29 cellular contexts compared by ENCODE assay signal in genomic region chr5:56085205-56085604, GRCh38.
A peak's percentile ranks its signal among the peaks of the same experiment; 100 is the strongest.
DNase-seq lines count a peak whose midpoint lies in the region; ATAC-seq, FAIRE-seq and TF ChIP-seq lines count a peak whose summit lies in the region.
"Had no signal": no experiment of that assay in that cellular context is flagged by ENCODE, and none has a peak within 500 bp of the region (broad histone marks: within the 10 kb centered on the region; RNA-seq: fewer than 3 reads in every experiment).

No MANE protein-coding gene starts in this region.

- H3K4me2 ChIP-seq in K562 (ENCODE audit: insufficient read depth, low read length) (peak overlapping the region; percentile 26; the same call in 1 of the 2 replicates), mesenchymal stem cell (ENCODE audit: low read length, poor library complexity, severe bottlenecking) (no peak overlapping the region)

- H3K27ac Mint-ChIP-seq in nephron progenitor cell (no peak overlapping the region), osteocyte (ENCODE audit: unreplicated experiment) (no peak overlapping the region)
- H3K27ac Mint-ChIP-seq: naive B cell had no signal

- H3K27ac ChIP-seq in K562 (ENCODE audit: extremely low read depth, low read depth, low read length), result no peak overlapping the region
- no peak overlapping the region for H3K27ac ChIP-seq in mesenchymal stem cell (ENCODE audit: low read length, poor library complexity, severe bottlenecking)
- H3K27ac ChIP-seq: epithelial cell of prostate, SK-N-MC, WERI-Rb-1 had no signal

- 2% methylated on average over 4 of the region's 4 CpGs for WGBS in K562 (ENCODE audit: insufficient coverage, low coverage, missing lambda C conversion rate)
- WGBS in mesenchymal stem cell, result 17% methylated on average over 3 of the region's 4 CpGs

- H2AFZ ChIP-seq in K562 (ENCODE audit: low read depth, low read length), result no peak overlapping the region
- no peak overlapping the region for H2AFZ ChIP-seq in mesenchymal stem cell (ENCODE audit: low read depth, low read length)

- H3K27me3 Mint-ChIP-seq in nephron progenitor cell (ENCODE audit: low read depth, poor library complexity), result no peaks in the 10 kb centered on the region
- no peaks in the 10 kb centered on the region for H3K27me3 Mint-ChIP-seq in osteocyte (ENCODE audit: unreplicated experiment)

- H4K91ac ChIP-seq in mesenchymal stem cell (ENCODE audit: low read length), result no peak overlapping the region

- CTCF ChIA-PET in K562 (lab: Yijun Ruan, JAX; ENCODE audit: low intra/inter-chr PET ratio), result no interaction called here

- no peak overlapping the region for H2BK5ac ChIP-seq in mesenchymal stem cell (ENCODE audit: low read depth, low read length, poor library complexity, severe bottlenecking)

- no peak overlapping the region for H2BK12ac ChIP-seq in mesenchymal stem cell (ENCODE audit: low read length in 2 of 2)

- BruUV-seq in K562 (replicated peaks; lab: Mats Ljungman, UMichigan), result no TSS peak

- TF ChIP-seq POLR2A in K562 (conservative IDR thresholded peaks at IDR 0.05), result no peak

- H3K9me3 Mint-ChIP-seq in nephron progenitor cell (peaks cover 9% of the 10 kb centered on the region), osteocyte (ENCODE audit: unreplicated experiment) (no peaks in the 10 kb centered on the region)

- H4K8ac ChIP-seq in mesenchymal stem cell (ENCODE audit: low read length), result no peak overlapping the region

- no peak overlapping the region for H2AK5ac ChIP-seq in mesenchymal stem cell (ENCODE audit: low read length, severe bottlenecking)

- H3K9ac ChIP-seq in K562 (ENCODE audit: insufficient read depth in 1 of 2, low read depth in 2 of 2, low read length in 2 of 2) (no peak overlapping the region), mesenchymal stem cell (ENCODE audit: low read length) (no peak overlapping the region)

- H3K27me3 ChIP-seq in K562 (ENCODE audit: control insufficient read depth in 2 of 2, insufficient read depth in 2 of 2, low read length in 2 of 2), result no peaks in the 10 kb centered on the region
- H3K27me3 ChIP-seq in mesenchymal stem cell (ENCODE audit: control insufficient read depth in 1 of 2, insufficient read depth in 1 of 2, low read length in 2 of 2), result no peaks in the 10 kb centered on the region
- H3K27me3 ChIP-seq: gastroesophageal sphincter, pancreas had no signal

- TF ChIP-seq CTCF in K562 (IDR thresholded peaks at IDR 0.05 in 2 of 3, conservative IDR thresholded peaks at IDR 0.05 in 1 of 3; ENCODE audit: insufficient read depth in 2 of 3, low read depth in 1 of 3, low read length in 3 of 3) (no peak), nephron progenitor cell (IDR thresholded peaks at IDR 0.05) (no peak), osteocyte (IDR thresholded peaks at IDR 0.05) (no peak)

- peak in 1 of 2 experiments; percentile 44; a peak in 2 of 4 replicates for TF ChIP-seq RAD21 in K562 (CRISPR knock-in tag; conservative IDR thresholded peaks at IDR 0.05 in 1 of 2, IDR thresholded peaks at IDR 0.05 in 1 of 2)

- DNase-seq in Caki2 (ENCODE audit: low read depth), result peak; percentile 13
- DNase-seq in KBM-7, result peak; percentile 32
- DNase-seq in K562 (ENCODE audit: extremely low read depth in 1 of 4, low spot score in 3 of 4), result peak in 2 of 4 experiments; percentile 35 to 38
- DNase-seq in mesenchymal stem cell, result peak; percentile 85
- DNase-seq in nephron progenitor cell, result no peak
- no peak for DNase-seq in osteocyte (ENCODE audit: extremely low spot score, unreplicated experiment)
- DNase-seq in NCI-H446 (lab: John Stamatoyannopoulos, UW), result no peak
- no peak for DNase-seq in AG08395 (ENCODE audit: low spot score)
- DNase-seq: activated CD4-positive, alpha-beta T cell treated with anti-CD3 and anti-CD28 coated beads, Interleukin-2, amount 50 U/mL, for 1 hour; activated CD8-positive, alpha-beta memory T cell treated with anti-CD3 and anti-CD28 coated beads, Interleukin-2, amount 50 U/mL, for 4 hours; AML-193; amniotic stem cell; Caco-2; central memory CD4-positive, alpha-beta T cell; EL; GOT3; mammary epithelial cell; naive B cell; NCI-H524; NK-92 treated with Interleukin-12 subunit alpha and Interleukin-12 subunit beta, amount 100 ng/mL, for 24 hours; pancreas; right cardiac atrium; trophoblast cell; WERI-Rb-1 had no signal

- H3K4me1 Mint-ChIP-seq in nephron progenitor cell (peaks cover 18% of the 10 kb centered on the region), osteocyte (ENCODE audit: unreplicated experiment) (peaks cover 4% of the 10 kb centered on the region)

- TF ChIP-seq EP300 in K562 (IDR thresholded peaks at IDR 0.05; ENCODE audit: low read length), result peak; percentile 93

- H3K79me2 ChIP-seq in K562 (ENCODE audit: control insufficient read depth, insufficient read depth, low read length), result no peaks in the 10 kb centered on the region

- H3K4me3 ChIP-seq in K562 (no peak overlapping the region), mesenchymal stem cell (ENCODE audit: insufficient read depth in 1 of 2, low read depth in 1 of 2, low read length in 2 of 2) (no peak overlapping the region)
- H3K4me3 ChIP-seq: gastroesophageal sphincter, pancreas, SK-N-MC had no signal

- POLR2A ChIA-PET in K562 (lab: Yijun Ruan, JAX), result interaction anchor here (0.6 to 1.3 kb wide), 5 partner anchors 9 to 79 kb away, joined by 3 to 5 read pairs (median 3); no protein-coding TSS in a partner anchor

- H3K4me3 Mint-ChIP-seq in nephron progenitor cell (no peak overlapping the region), osteocyte (ENCODE audit: unreplicated experiment) (no peak overlapping the region)
- H3K4me3 Mint-ChIP-seq: naive B cell had no signal

- H3K36me3 Mint-ChIP-seq in nephron progenitor cell (ENCODE audit: low read depth), result peaks cover 9% of the 10 kb centered on the region
- no peaks in the 10 kb centered on the region for H3K36me3 Mint-ChIP-seq in osteocyte (ENCODE audit: unreplicated experiment)

- H3K14ac ChIP-seq in mesenchymal stem cell (ENCODE audit: low read length in 2 of 2), result no peak overlapping the region

- intact Hi-C loops in K562 (cut with micrococcal nuclease), result loop anchor here (5.0 kb wide), 1 partner anchor 37 kb away; no protein-coding TSS in a partner anchor

- H3K18ac ChIP-seq in mesenchymal stem cell (ENCODE audit: low read depth in 1 of 2, low read length in 2 of 2), result no peak overlapping the region

- no peaks in the 10 kb centered on the region for H3K36me3 ChIP-seq in K562 (ENCODE audit: control insufficient read depth, insufficient read depth, low read length)
- H3K36me3 ChIP-seq in mesenchymal stem cell (ENCODE audit: control insufficient read depth in 1 of 2, insufficient read depth in 2 of 2, low read depth in 1 of 2, low read length in 2 of 2), result no peaks in the 10 kb centered on the region
- H3K36me3 ChIP-seq: gastroesophageal sphincter, pancreas, WERI-Rb-1 had no signal

- H3K9me1 ChIP-seq in K562 (ENCODE audit: control insufficient read depth, insufficient read depth, low read length), result no peaks in the 10 kb centered on the region

- H4K20me1 ChIP-seq in K562 (replicated peaks; ENCODE audit: control insufficient read depth, insufficient read depth, low read length), result no peaks in the 10 kb centered on the region

- in situ Hi-C loops in Caki2 (cut with HindIII; ENCODE audit: low pct_unique_long_range_greater_than_20kb, low sequenced_read_pairs) (no loop called here), KBM-7 (cut with MboI; ENCODE audit: low pct_unique_long_range_greater_than_20kb, low sequenced_read_pairs) (no loop called here), K562 (cut with MboI) (no loop called here)

- H3K23ac ChIP-seq in mesenchymal stem cell (ENCODE audit: low read length in 2 of 2), result no peak overlapping the region

- no peaks in the 10 kb centered on the region for H3K9me3 ChIP-seq in K562 (replicated peaks; ENCODE audit: control insufficient read depth, insufficient read depth, low read depth, low read length)
- no peaks in the 10 kb centered on the region for H3K9me3 ChIP-seq in mesenchymal stem cell (ENCODE audit: control insufficient read depth, low read length)
- H3K9me3 ChIP-seq: Caco-2, gastroesophageal sphincter, pancreas had no signal

- H2BK15ac ChIP-seq in mesenchymal stem cell (ENCODE audit: low read depth, poor library complexity, severe bottlenecking), result no peak overlapping the region

- H3K4me1 ChIP-seq in K562 (replicated peaks in 1 of 2; ENCODE audit: control insufficient read depth in 2 of 2, insufficient read depth in 2 of 2, low read length in 2 of 2) (peaks cover 7 to 20% of the 10 kb centered on the region in 2 experiments), mesenchymal stem cell (ENCODE audit: control insufficient read depth, insufficient read depth, low read depth, low read length) (peaks cover 5% of the 10 kb centered on the region)

- ATAC-seq in K562, result peak; percentile 47
- ATAC-seq: gastroesophageal sphincter had no signal

- FAIRE-seq in K562 (lab: Jason Lieb, UNC), result peak; percentile 49
- FAIRE-seq: keratinocyte, pancreas, RCC 7860 had no signal

- H3K79me1 ChIP-seq in mesenchymal stem cell (replicated peaks; ENCODE audit: low read length, poor library complexity, severe bottlenecking), result no peaks in the 10 kb centered on the region

- H3K4ac ChIP-seq in mesenchymal stem cell (ENCODE audit: low read depth in 1 of 2, low read length in 2 of 2), result no peak overlapping the region

- H2BK120ac ChIP-seq in mesenchymal stem cell (ENCODE audit: low read depth, low read length), result no peak overlapping the region

TF ChIP-seq in K562, 482 proteins besides CTCF, POLR2A, EP300 and RAD21 (continues in another document):
- no peak for TF ChIP-seq ZNF655 (CRISPR knock-in tag; IDR thresholded peaks at IDR 0.05)
- peak; percentile 90 for TF ChIP-seq HMBOX1 (IDR thresholded peaks at IDR 0.05)
- peak; percentile 45; the same call in 1 of the 2 replicates for TF ChIP-seq FOXM1 (IDR thresholded peaks at IDR 0.05; ENCODE audit: low read depth)
- TF ChIP-seq FOXM1 (CRISPR knock-in tag; IDR thresholded peaks at IDR 0.05; ENCODE audit: low read depth), result no peak

Comparison
In these comparisons a context has a peak if more than half of its experiments do, and no peak if none do; other contexts are left out.
1. DNase-seq: peak in Caki2 (single experiment), KBM-7 (single experiment) and mesenchymal stem cell (single experiment); none in nephron progenitor cell (single experiment), osteocyte (single experiment), NCI-H446 (0 of 2) and AG08395 (single experiment).